Comparison of ENCODE assay signal across 15 cellular contexts in the genomic region with DNA sequence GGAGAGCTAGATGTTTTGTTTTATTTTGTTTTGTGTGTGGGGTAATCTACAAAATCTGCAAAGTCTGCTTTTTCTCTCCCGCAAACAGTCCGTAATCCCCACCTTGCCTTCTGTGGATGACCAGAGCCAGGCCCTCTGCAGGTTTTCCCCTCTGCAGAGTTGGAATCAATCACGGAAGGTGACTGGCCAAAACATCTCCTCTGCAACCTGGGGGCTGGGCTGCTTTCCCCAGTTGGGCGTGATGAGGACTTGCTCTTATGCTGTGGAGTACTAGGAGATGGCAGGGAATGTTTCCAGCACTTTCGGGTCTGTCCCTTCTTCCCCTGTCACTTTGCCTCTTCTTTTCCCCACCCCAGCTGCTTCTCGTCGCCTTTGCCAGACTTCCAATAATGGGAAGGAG. TPM values are rescaled to one million over a fixed set of nuclear protein-coding genes. Genes with fewer than 3 reads are reported as not detected.
DNase-seq lines count a peak whose midpoint lies in the region; ATAC-seq and TF ChIP-seq lines count a peak whose summit lies in the region.
"Had no signal": no experiment of that assay in that cellular context is flagged by ENCODE, and none has a peak within 500 bp of the region (broad histone marks: within the 10 kb centered on the region; RNA-seq: fewer than 3 reads in every experiment).

No MANE protein-coding gene starts in this region.

- no peaks in the 10 kb centered on the region for H3K36me3 ChIP-seq in lower lobe of right lung
- H3K36me3 ChIP-seq in stomach, result no peaks in the 10 kb centered on the region
- H3K36me3 ChIP-seq: neutrophil had no signal

- H3K4me3 ChIP-seq in lower lobe of right lung (peak overlapping the region; percentile 46), stomach (peak overlapping the region; percentile 39 to 45 (median 42))

- CTCF ChIA-PET in GM10248 (lab: Yijun Ruan, JAX), result interaction anchor here (1.0 kb wide), 1 partner anchor 13 kb away, joined by 3 read pairs; no protein-coding TSS in a partner anchor

- no peak overlapping the region for H3K27ac Mint-ChIP-seq in HFFc6
- H3K27ac Mint-ChIP-seq: CD4-positive, alpha-beta memory T cell; immature natural killer cell; stimulated activated effector memory CD8-positive, alpha-beta T cell treated with anti-CD3 and anti-CD28 coated beads, Interleukin-12 subunit alpha, Interleukin-12 subunit beta, amount 100 ng/mL, for 72 hours had no signal

- TF ChIP-seq EP300 in stomach (IDR thresholded peaks at IDR 0.05), result no peak

- POLR2A ChIA-PET in GM10248 (lab: Yijun Ruan, JAX), result no interaction called here

- no peaks in the 10 kb centered on the region for H3K36me3 Mint-ChIP-seq in HFFc6 (ENCODE audit: low read depth)
- H3K36me3 Mint-ChIP-seq: CD4-positive, alpha-beta memory T cell; immature natural killer cell; stimulated activated effector memory CD8-positive, alpha-beta T cell treated with anti-CD3 and anti-CD28 coated beads, Interleukin-12 subunit alpha, Interleukin-12 subunit beta, amount 100 ng/mL, for 72 hours had no signal

- intact Hi-C loops in lower lobe of right lung (cut with DNase I), result no loop called here
- intact Hi-C loops in stomach (cut with DNase I; ENCODE audit: low total_unique reads), result no loop called here

- H3K4me1 Mint-ChIP-seq in HFFc6 (ENCODE audit: low read depth), result peaks cover 23% of the 10 kb centered on the region
- H3K4me1 Mint-ChIP-seq: immature natural killer cell had no signal

- TF ChIP-seq CTCF in HFFc6 (IDR thresholded peaks at IDR 0.05) (no peak), lower lobe of right lung (IDR thresholded peaks at IDR 0.05) (no peak), stomach (IDR thresholded peaks at IDR 0.05) (no peak), GM10248 (IDR thresholded peaks at IDR 0.05; ENCODE audit: control extremely low read depth, extremely low read depth, low read depth, missing control alignments) (no peak)

- H3K4me1 ChIP-seq in lower lobe of right lung, result no peaks in the 10 kb centered on the region
- H3K4me1 ChIP-seq in stomach, result peaks cover 0 to 6% (median 0%) of the 10 kb centered on the region in 4 donors

- H3K27me3 ChIP-seq in lower lobe of right lung (ENCODE audit: low read depth) (no peaks in the 10 kb centered on the region), stomach (peaks cover 0 to 14% (median 0%) of the 10 kb centered on the region in 3 donors)

- H3K9me3 Mint-ChIP-seq in HFFc6, result no peaks in the 10 kb centered on the region
- H3K9me3 Mint-ChIP-seq: CD4-positive, alpha-beta memory T cell; immature natural killer cell; stimulated activated effector memory CD8-positive, alpha-beta T cell treated with anti-CD3 and anti-CD28 coated beads, Interleukin-12 subunit alpha, Interleukin-12 subunit beta, amount 100 ng/mL, for 72 hours had no signal

- no peak overlapping the region for H3K27ac ChIP-seq in lower lobe of right lung
- H3K27ac ChIP-seq in stomach, result peak overlapping the region in 1 of 5 donors; percentile 55
- H3K27ac ChIP-seq: neutrophil had no signal

- 30 to 47% (median 45%) methylated on average over 5 to 7 of the region's 7 CpGs for WGBS in stomach, 5 donors

- peak overlapping the region; percentile 87 for H3K4me3 Mint-ChIP-seq in HFFc6
- H3K4me3 Mint-ChIP-seq: immature natural killer cell; stimulated activated effector memory CD8-positive, alpha-beta T cell treated with anti-CD3 and anti-CD28 coated beads, Interleukin-12 subunit alpha, Interleukin-12 subunit beta, amount 100 ng/mL, for 72 hours had no signal

- no peaks in the 10 kb centered on the region; the same call in 1 of the 2 replicates for H3K27me3 Mint-ChIP-seq in HFFc6 (ENCODE audit: insufficient read depth)

- TF ChIP-seq POLR2A in stomach (IDR thresholded peaks at IDR 0.05), result no peak

- no peaks in the 10 kb centered on the region for H3K9me3 ChIP-seq in lower lobe of right lung
- H3K9me3 ChIP-seq in stomach, result no peaks in the 10 kb centered on the region
- H3K9me3 ChIP-seq: neutrophil had no signal

- ATAC-seq in lower lobe of right lung (no peak), HG02588 (IDR thresholded peaks at IDR 0.05; ENCODE audit: unreplicated experiment) (no peak), GM21576 (IDR thresholded peaks at IDR 0.05; ENCODE audit: unreplicated experiment) (no peak)
- ATAC-seq: activated CD4-positive, CD25-positive, alpha-beta regulatory T cell treated with anti-CD3 and anti-CD28 coated beads, Interleukin-2, amount 50 U/mL, for 24 hours; stimulated activated effector memory CD8-positive, alpha-beta T cell treated with anti-CD3 and anti-CD28 coated beads, Interleukin-12 subunit alpha, Interleukin-12 subunit beta, amount 100 ng/mL, for 72 hours had no signal

- DNase-seq in HFFc6 (no peak), cerebellum (ENCODE audit: low spot score) (peak; percentile 29), lower lobe of right lung (no peak), stomach (no peak), GM10248 (ENCODE audit: extremely low spot score) (no peak), NCI-H748 (lab: John Stamatoyannopoulos, UW; ENCODE audit: unreplicated experiment) (no peak)
- DNase-seq: CD4-positive, alpha-beta memory T cell; immature natural killer cell; NCI-H526 had no signal

RNA-seq across cellular contexts. Expression of gene TMEM35A, which starts 1.1 kb away (rescaled TPM):
- 1 to 10 TPM; 2.3 to 4.5 (median 3.8) TPM for total RNA-seq in HFFc6 (2021; fragmentation: NEBNext Ultra II Directional; extraction: Animal tissue kit (Norgen Biotek cat#: 25700))
- total RNA-seq in cerebellum, result 37.2 TPM
- total RNA-seq in lower lobe of right lung, result 1.5 TPM
- 1 to 10 TPM in 4 of 5 donors, under 1 TPM in 1; 0.29 to 5.4 (median 4.3) TPM for total RNA-seq in stomach
- 1 to 10 TPM in 1 of 3 donors, not detected in 2; 2.7 TPM for polyA plus RNA-seq in stomach
- total RNA-seq: CD4-positive, alpha-beta memory T cell; SK-MEL-5 had no signal
- polyA plus RNA-seq: CD4-positive, alpha-beta memory T cell; immature natural killer cell had no signal

RNA-seq across cellular contexts. Expression of gene CENPI, which starts 18.3 kb away (rescaled TPM):
- total RNA-seq in HFFc6 (2021; fragmentation: NEBNext Ultra II Directional; extraction: Animal tissue kit (Norgen Biotek cat#: 25700)), result 10 to 100 TPM in 5 of 6 experiments, 1 to 10 TPM in 1; 6.7 to 15.7 (median 14.3) TPM
- total RNA-seq in cerebellum (14.4 TPM), lower lobe of right lung (1.4 TPM), stomach (10 to 100 TPM in 1 of 5 donors, 1 to 10 TPM in 1, under 1 TPM in 1, not detected in 2; 0.29 to 22.8 (median 8.3) TPM)
- polyA plus RNA-seq in stomach, result 1 to 10 TPM in 1 of 3 donors, under 1 TPM in 1, not detected in 1; 0.68 to 1.6 TPM

RNA-seq across cellular contexts. Expression of gene TRMT2B, which starts 27.8 kb away (rescaled TPM):
- 10 to 100 TPM; 14.5 to 16.2 (median 15.7) TPM for total RNA-seq in HFFc6 (2021; fragmentation: NEBNext Ultra II Directional; extraction: Animal tissue kit (Norgen Biotek cat#: 25700))
- total RNA-seq in cerebellum (10.9 TPM), lower lobe of right lung (19.4 TPM), stomach (10 to 100 TPM in 4 of 5 donors, 1 to 10 TPM in 1; 5.3 to 33.5 (median 17.7) TPM)
- 10 to 100 TPM in 1 of 3 donors, 1 to 10 TPM in 2; 6.2 to 11.0 (median 8.1) TPM for polyA plus RNA-seq in stomach
